18 cellular contexts compared by ENCODE assay signal in genomic region chr17:11363575-11363974, GRCh38.
DNase-seq lines count a peak whose midpoint lies in the region; ATAC-seq and TF ChIP-seq lines count a peak whose summit lies in the region.
"Had no signal": no experiment of that assay in that cellular context is flagged by ENCODE, and none has a peak within 500 bp of the region (broad histone marks: within the 10 kb centered on the region; RNA-seq: fewer than 3 reads in every experiment).

No MANE protein-coding gene starts in this region.

- no peak overlapping the region for H4K91ac ChIP-seq in H9 (ENCODE audit: insufficient read length, low read depth, low read length)

- peaks cover 2% of the 10 kb centered on the region in 2 experiments; a peak in 2 of 4 replicates for H3K4me1 Mint-ChIP-seq in H9
- H3K4me1 Mint-ChIP-seq in endothelial cell (ENCODE audit: unreplicated experiment) = no peaks in the 10 kb centered on the region
- H3K4me1 Mint-ChIP-seq: B cell; CD8-positive, alpha-beta memory T cell; IgD-negative memory B cell had no signal

- H3K27me3 Mint-ChIP-seq in H9 (ENCODE audit: low read depth) (no peaks in the 10 kb centered on the region), endothelial cell (ENCODE audit: unreplicated experiment) (no peaks in the 10 kb centered on the region)
- H3K27me3 Mint-ChIP-seq: B cell; CD8-positive, alpha-beta memory T cell; IgD-negative memory B cell had no signal

- no peak overlapping the region for H3K14ac ChIP-seq in H9 (ENCODE audit: insufficient read depth, low read length)

- ATAC-seq in left colon (peak; percentile 66), HG03095 (IDR thresholded peaks at IDR 0.05; ENCODE audit: unreplicated experiment) (no peak)
- ATAC-seq: HCT116, HepG2 had no signal

- H3K56ac ChIP-seq in H9 (ENCODE audit: insufficient read length, low read depth, low read length) = no peak overlapping the region

- H3K36me3 Mint-ChIP-seq in H9 (ENCODE audit: insufficient read depth in 1 of 3, low read depth in 3 of 3) (no peaks in the 10 kb centered on the region), endothelial cell (ENCODE audit: low read depth, unreplicated experiment) (no peaks in the 10 kb centered on the region)
- H3K36me3 Mint-ChIP-seq: CD8-positive, alpha-beta memory T cell; IgD-negative memory B cell had no signal

- no peaks in the 10 kb centered on the region for H3K79me1 ChIP-seq in H9 (ENCODE audit: insufficient read depth, low read depth, low read length, poor library complexity, severe bottlenecking)

- H3K18ac ChIP-seq in H9 (ENCODE audit: insufficient read length, low read depth, low read length) = no peak overlapping the region

- H2AFZ ChIP-seq in H9 (ENCODE audit: low read length) (no peak overlapping the region), smooth muscle cell (ENCODE audit: low read depth) (no peak overlapping the region)
- H2AFZ ChIP-seq: GM23248 had no signal

- WGBS in H9 (ENCODE audit: extremely low coverage, insufficient read length, low lambda C conversion rate) = no CpG with 5 or more reads among the region's 4 CpGs
- 82% methylated on average over 4 of the region's 4 CpGs for WGBS in smooth muscle cell (ENCODE audit: low lambda C conversion rate)

- no peak overlapping the region for H2BK5ac ChIP-seq in H9 (ENCODE audit: insufficient read length, low read length)

- H3K4me3 Mint-ChIP-seq in H9 = no peak overlapping the region
- peak overlapping the region; percentile 31 for H3K4me3 Mint-ChIP-seq in endothelial cell (ENCODE audit: unreplicated experiment)
- H3K4me3 Mint-ChIP-seq: B cell; CD8-positive, alpha-beta memory T cell; IgD-negative memory B cell had no signal

- H3K4me2 ChIP-seq in H9 (ENCODE audit: insufficient read depth, insufficient read length, low read length) (no peak overlapping the region), smooth muscle cell (peak overlapping the region; percentile 15)
- H3K4me2 ChIP-seq: BLaER1 treated with 17β-estradiol and CSF1 and Interleukin-3, amounts not matched to agents 10 nM and 100 nM had no signal

- no peak overlapping the region for H3T11ph ChIP-seq in H9 (ENCODE audit: low read length)

- H3K23me2 ChIP-seq in H9 (ENCODE audit: insufficient read length, low read depth, low read length, poor library complexity, severe bottlenecking) = no peaks in the 10 kb centered on the region

- peaks cover 5% of the 10 kb centered on the region for H3F3A ChIP-seq in smooth muscle cell (ENCODE audit: low read depth)

- H3K23ac ChIP-seq in H9 (ENCODE audit: insufficient read length, low read depth, low read length) = no peak overlapping the region

- H3K27ac ChIP-seq in H9 (ENCODE audit: insufficient read length, low read depth, low read length) = no peak overlapping the region
- no peak overlapping the region for H3K27ac ChIP-seq in smooth muscle cell (ENCODE audit: low read depth)
- H3K27ac ChIP-seq: BLaER1 treated with 17β-estradiol and CSF1 and Interleukin-3, amounts not matched to agents 10 nM and 100 nM; GM23248 had no signal

- no peak overlapping the region for H2BK15ac ChIP-seq in H9 (ENCODE audit: low read depth, low read length)

- H3K27me3 ChIP-seq in H9 (ENCODE audit: insufficient read depth, low read length) (no peaks in the 10 kb centered on the region), smooth muscle cell (ENCODE audit: low read depth) (no peaks in the 10 kb centered on the region)
- H3K27me3 ChIP-seq: BLaER1 treated with 17β-estradiol and CSF1 and Interleukin-3, amounts not matched to agents 10 nM and 100 nM had no signal

- H3K9me3 Mint-ChIP-seq in H9 = peaks cover 0 to 2% of the 10 kb centered on the region in 2 experiments; a peak in 2 of 5 replicates
- H3K9me3 Mint-ChIP-seq in endothelial cell (ENCODE audit: unreplicated experiment) = peaks cover 30% of the 10 kb centered on the region
- H3K9me3 Mint-ChIP-seq: IgD-negative memory B cell had no signal

- no peak overlapping the region for H3K9ac ChIP-seq in H9 (ENCODE audit: extremely low read depth, insufficient read length, low read length)
- no peak overlapping the region for H3K9ac ChIP-seq in smooth muscle cell (ENCODE audit: low read depth)
- H3K9ac ChIP-seq: BLaER1 treated with 17β-estradiol and CSF1 and Interleukin-3, amounts not matched to agents 10 nM and 100 nM; GM23248 had no signal

- no peak overlapping the region for H3K4me3 ChIP-seq in smooth muscle cell
- H3K4me3 ChIP-seq: BLaER1 treated with 17β-estradiol and CSF1 and Interleukin-3, amounts not matched to agents 10 nM and 100 nM; GM23248 had no signal

- DNase-seq in H9 (peak; percentile 59), endothelial cell (ENCODE audit: low spot score) (no peak), left colon (peak in 1 of 2 donors; percentile 12), smooth muscle cell (lab: John Stamatoyannopoulos, UW; ENCODE audit: unreplicated experiment) (no peak), NCI-H187 (lab: John Stamatoyannopoulos, UW) (no peak)
- DNase-seq in activated T-cell treated with anti-CD3 and anti-CD28 coated beads, Interleukin-2, amount 50 U/mL, for 1 hour = no peak
- DNase-seq: 8988T; CD8-positive, alpha-beta memory T cell; COR-L47; DMS 273 treated with DMSO at 0.1 percent for 48 hours; DMS53; GM23248 had no signal

- H4K20me1 ChIP-seq in H9 (ENCODE audit: control insufficient read depth, insufficient read depth, insufficient read length) (no peaks in the 10 kb centered on the region), smooth muscle cell (ENCODE audit: low read depth) (no peaks in the 10 kb centered on the region)
- H4K20me1 ChIP-seq: BLaER1 treated with 17β-estradiol and CSF1 and Interleukin-3, amounts not matched to agents 10 nM and 100 nM had no signal

- H3K9me3 ChIP-seq in H9 (ENCODE audit: control insufficient read depth, low read depth, low read length) (no peaks in the 10 kb centered on the region), smooth muscle cell (replicated peaks; ENCODE audit: low read depth) (no peaks in the 10 kb centered on the region)
- H3K9me3 ChIP-seq: BLaER1 treated with 17β-estradiol and CSF1 and Interleukin-3, amounts not matched to agents 10 nM and 100 nM had no signal

- H3K36me3 ChIP-seq in smooth muscle cell (ENCODE audit: low read depth) = no peaks in the 10 kb centered on the region
- H3K36me3 ChIP-seq: BLaER1 treated with 17β-estradiol and CSF1 and Interleukin-3, amounts not matched to agents 10 nM and 100 nM had no signal

- H4K8ac ChIP-seq in H9 (replicated peaks; ENCODE audit: insufficient read length, low read depth, low read length) = no peak overlapping the region

- no peak overlapping the region for H4K5ac ChIP-seq in H9 (ENCODE audit: insufficient read length, low read depth, low read length)

- TF ChIP-seq CTCF in H9 (conservative IDR thresholded peaks at IDR 0.05) (no peak), endothelial cell (IDR thresholded peaks at IDR 0.05; ENCODE audit: unreplicated experiment) (no peak), smooth muscle cell (IDR thresholded peaks at IDR 0.05; ENCODE audit: borderline replicate concordance, insufficient read depth, poor library complexity, severe bottlenecking) (no peak)

- H3K4ac ChIP-seq in H9 (ENCODE audit: low read depth, low read length) = no peak overlapping the region

- no peak overlapping the region for H2BK12ac ChIP-seq in H9 (ENCODE audit: insufficient read length, low read depth, low read length)

- H2AK5ac ChIP-seq in H9 (ENCODE audit: insufficient read length, low read length) = no peak overlapping the region

- H2BK120ac ChIP-seq in H9 (ENCODE audit: low read depth, low read length, poor library complexity, severe bottlenecking) = no peak overlapping the region

- no peak overlapping the region for H2BK20ac ChIP-seq in H9 (ENCODE audit: low read depth, low read length, poor library complexity, severe bottlenecking)

- intact Hi-C loops in left colon (cut with DNase I, micrococcal nuclease) = no loop called here

- H3K79me2 ChIP-seq in H9 (ENCODE audit: insufficient read depth, low read length) = no peaks in the 10 kb centered on the region
- H3K79me2 ChIP-seq in smooth muscle cell (ENCODE audit: low read depth) = no peaks in the 10 kb centered on the region

- H3K27ac Mint-ChIP-seq in H9 (no peak overlapping the region), endothelial cell (ENCODE audit: unreplicated experiment) (no peak overlapping the region)
- H3K27ac Mint-ChIP-seq: B cell; CD8-positive, alpha-beta memory T cell; IgD-negative memory B cell had no signal

- H3K4me1 ChIP-seq in H9 (ENCODE audit: insufficient read depth, low read length) = no peaks in the 10 kb centered on the region; the same call in none of the 2 replicates
- H3K4me1 ChIP-seq in smooth muscle cell (ENCODE audit: low read depth) = no peaks in the 10 kb centered on the region
- H3K4me1 ChIP-seq: BLaER1 treated with 17β-estradiol and CSF1 and Interleukin-3, amounts not matched to agents 10 nM and 100 nM had no signal
